Comparison of ENCODE assay signal across 8 cellular contexts in genomic region chr21:34766862-34767261, GRCh38.
"Had no signal": no experiment of that assay in that cellular context is flagged by ENCODE, and none has a peak within 500 bp of the region (broad histone marks: within the 10 kb centered on the region; RNA-seq: fewer than 3 reads in every experiment).

No MANE protein-coding gene starts in this region.

- H3K27ac ChIP-seq: GM23248, HL-60 had no signal

- H3K9ac ChIP-seq: GM23248 had no signal

- ATAC-seq: HCT116, HepG2 had no signal

- FAIRE-seq: HepG2 had no signal

- DNase-seq: GM23248, GOT3, H7, HFFc6 had no signal

- H2AFZ ChIP-seq: GM23248 had no signal

- H3K9me3 ChIP-seq: HAP-1 had no signal

- H3K36me3 ChIP-seq: HAP-1 had no signal

- H3K4me1 ChIP-seq: HAP-1 had no signal

- H3K4me3 ChIP-seq: GM23248, HAP-1 had no signal
